11 cellular contexts compared by ENCODE assay signal in the genomic region with DNA sequence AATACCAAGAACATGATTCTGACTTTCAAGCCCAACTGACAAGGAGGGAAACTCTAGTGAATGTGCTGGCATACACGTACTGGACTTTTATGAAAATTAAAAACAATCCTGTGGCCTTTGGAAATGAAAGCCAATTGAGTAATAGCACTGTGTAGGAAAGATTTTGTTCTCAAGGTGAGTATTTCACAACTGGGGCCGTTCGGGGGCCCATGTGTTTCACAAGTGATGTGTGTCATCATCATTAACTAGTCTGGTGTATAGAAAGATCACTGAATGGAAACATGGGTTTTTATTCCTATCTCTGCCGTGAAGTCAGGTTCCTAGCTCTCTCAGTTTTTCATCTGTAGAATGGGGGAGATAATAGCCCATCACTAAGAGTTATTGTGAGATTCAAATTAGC.
DNase-seq lines count a peak whose midpoint lies in the region; TF ChIP-seq lines count a peak whose summit lies in the region.
"Had no signal": no experiment of that assay in that cellular context is flagged by ENCODE, and none has a peak within 500 bp of the region (broad histone marks: within the 10 kb centered on the region; RNA-seq: fewer than 3 reads in every experiment).

No MANE protein-coding gene starts in this region.

- H3K9ac ChIP-seq in Karpas-422 (ENCODE audit: low read length) (no peak overlapping the region), endodermal cell (ENCODE audit: extremely low read depth, low read length, poor library complexity, severe bottlenecking) (no peak overlapping the region)

- no peaks in the 10 kb centered on the region for H3K4me1 ChIP-seq in Karpas-422 (ENCODE audit: low read length)
- H3K4me1 ChIP-seq in neutrophil (ENCODE audit: control insufficient read depth in 1 of 2, insufficient read depth in 1 of 2, low read depth in 1 of 2, low read length in 1 of 2) = peaks cover 61 to 62% of the 10 kb centered on the region in 2 experiments
- H3K4me1 ChIP-seq in endodermal cell (ENCODE audit: control insufficient read depth, insufficient read depth, low read length) = no peaks in the 10 kb centered on the region
- H3K4me1 ChIP-seq: SJSA1 had no signal

- H3K27me3 Mint-ChIP-seq in endodermal cell (ENCODE audit: insufficient read depth) = peaks cover 15% of the 10 kb centered on the region

- H3K4me2 ChIP-seq in Karpas-422 (ENCODE audit: low read depth, low read length, poor library complexity, severe bottlenecking) = no peak overlapping the region

- no peaks in the 10 kb centered on the region for H3K36me3 ChIP-seq in Karpas-422 (ENCODE audit: insufficient read depth, low read length)
- no peaks in the 10 kb centered on the region for H3K36me3 ChIP-seq in neutrophil
- no peaks in the 10 kb centered on the region for H3K36me3 ChIP-seq in endodermal cell (ENCODE audit: control insufficient read depth, insufficient read depth, low read length)
- H3K36me3 ChIP-seq: SJSA1 had no signal

- no peak overlapping the region for H3K27ac Mint-ChIP-seq in endodermal cell

- H3K27ac ChIP-seq in Karpas-422 (ENCODE audit: low read length) (no peak overlapping the region), neutrophil (peak overlapping the region; percentile 83), endodermal cell (ENCODE audit: low read depth, low read length) (no peak overlapping the region)
- H3K27ac ChIP-seq: SJSA1 had no signal

- H3K4me3 Mint-ChIP-seq in endodermal cell = no peak overlapping the region
- H3K4me3 Mint-ChIP-seq: brain had no signal

- no peaks in the 10 kb centered on the region for H3K27me3 ChIP-seq in Karpas-422 (ENCODE audit: low read length)
- no peaks in the 10 kb centered on the region for H3K27me3 ChIP-seq in neutrophil
- no peaks in the 10 kb centered on the region for H3K27me3 ChIP-seq in endodermal cell (ENCODE audit: control insufficient read depth, insufficient read depth, low read length, poor library complexity, severe bottlenecking)
- H3K27me3 ChIP-seq: SJSA1 had no signal

- WGBS in endodermal cell (ENCODE audit: insufficient coverage in 1 of 2, insufficient read length in 1 of 2), 2 experiments = 85 to 100% methylated on average over 3 to 4 of the region's 4 CpGs

- no peaks in the 10 kb centered on the region for H3K9me2 ChIP-seq in Karpas-422 (replicated peaks; ENCODE audit: insufficient read depth, low read length)

- H3K9me3 Mint-ChIP-seq in endodermal cell = peaks cover 3% of the 10 kb centered on the region

- H4K20me1 ChIP-seq in Karpas-422 (ENCODE audit: insufficient read depth, low read depth, low read length) = no peaks in the 10 kb centered on the region

- no peaks in the 10 kb centered on the region for H3K4me1 Mint-ChIP-seq in endodermal cell
- H3K4me1 Mint-ChIP-seq: brain had no signal

- no peak overlapping the region for H2AFZ ChIP-seq in Karpas-422 (ENCODE audit: low read length)

- H3K4me3 ChIP-seq in Karpas-422 (ENCODE audit: low read length) (no peak overlapping the region), choroid plexus epithelial cell (ENCODE audit: low read depth, low read length) (no peak overlapping the region), neutrophil (ENCODE audit: low read depth in 1 of 2, low read length in 1 of 2) (peak overlapping the region in 1 of 2 experiments; percentile 25), endodermal cell (ENCODE audit: low read length) (no peak overlapping the region)
- H3K4me3 ChIP-seq: SJSA1 had no signal

- TF ChIP-seq CTCF in choroid plexus epithelial cell (conservative IDR thresholded peaks at IDR 0.05; ENCODE audit: low read depth, low read length) (no peak), neutrophil (IDR thresholded peaks at IDR 0.05) (no peak), endodermal cell (conservative IDR thresholded peaks at IDR 0.05) (no peak)

- DNase-seq in AML-193 (lab: John Stamatoyannopoulos, UW) (peak; percentile 57 to 59), Karpas-422 (peak; percentile 9), choroid plexus epithelial cell (ENCODE audit: low read depth) (peak; percentile 91), NCI-H510A (lab: John Stamatoyannopoulos, UW) (no peak), NCI-H774 (lab: John Stamatoyannopoulos, UW) (no peak), hypothalamus (lab: John Stamatoyannopoulos, UW) (no peak), endodermal cell (no peak)
- DNase-seq: left colon had no signal

- H3K36me3 Mint-ChIP-seq in endodermal cell (ENCODE audit: low read depth) = no peaks in the 10 kb centered on the region
- H3K36me3 Mint-ChIP-seq: brain had no signal

- no peaks in the 10 kb centered on the region for H3K9me3 ChIP-seq in Karpas-422 (ENCODE audit: low read length)
- no peaks in the 10 kb centered on the region for H3K9me3 ChIP-seq in neutrophil
- no peaks in the 10 kb centered on the region for H3K9me3 ChIP-seq in endodermal cell (ENCODE audit: control insufficient read depth, low read length)
- H3K9me3 ChIP-seq: SJSA1 had no signal

- no peaks in the 10 kb centered on the region for H3K79me2 ChIP-seq in Karpas-422 (ENCODE audit: low read length)

Comparison
In these comparisons a context has a peak if more than half of its experiments do, and no peak if none do; other contexts are left out.
1. DNase-seq: peak in AML-193 (2 of 2), Karpas-422 (single experiment) and choroid plexus epithelial cell (single experiment); none in NCI-H510A (single experiment), NCI-H774 (single experiment), hypothalamus (0 of 51) and endodermal cell (single experiment).